ENCODE assay signal across 8 cellular contexts in genomic region chr12:49538740-49539403, GRCh38. TPM values are rescaled to one million over a fixed set of nuclear protein-coding genes. Genes with fewer than 3 reads are reported as not detected.
DNase-seq lines count a peak whose midpoint lies in the region; ATAC-seq and TF ChIP-seq lines count a peak whose summit lies in the region.

Gene KCNH3, plus strand, starts transcription at chr12:49539030. Its CDS starts 387 bp downstream, at chr12:49539417.

- ATAC-seq in GM19455 (IDR thresholded peaks at IDR 0.05; ENCODE audit: unreplicated experiment) (peak; percentile 51), omental fat pad (ENCODE audit: low FRiP score) (peak; percentile 66)

- DNase-seq in AG09319 (ENCODE audit: extremely low read depth, low read depth) (peak; percentile 14), LoVo (ENCODE audit: low spot score) (peak; percentile 80), SK-MEL-5 (ENCODE audit: low read depth, low spot score) (peak; percentile 60), germinal center (ENCODE audit: low spot score) (peak; percentile 89), omental fat pad (ENCODE audit: low spot score) (no peak), superior temporal gyrus (ENCODE audit: extremely low spot score) (peak; percentile 51)
- peak; percentile 86 for DNase-seq in activated naive CD4-positive, alpha-beta T cell treated with Interleukin-2 at 50 U/mL for 16 hours

- in situ Hi-C loops in SK-MEL-5 (cut with HindIII; ENCODE audit: low pct_unique_long_range_greater_than_20kb, low sequenced_read_pairs), result no loop called here

- TF ChIP-seq CTCF in AG09319 (IDR thresholded peaks at IDR 0.05; ENCODE audit: low read depth, low read length) (no peak), omental fat pad (IDR thresholded peaks at IDR 0.05) (no peak)

RNA-seq across cellular contexts. Expression of gene KCNH3, which starts in this region (rescaled TPM):
- total RNA-seq in SK-MEL-5 (2014; rRNA removed; shearing (Covaris generic)), result 0.66 and 0.90 TPM in 2 replicates
- 0.63 and 0.67 TPM in 2 replicates for polyA plus RNA-seq in SK-MEL-5 (2015; cell fraction: cytosol; rRNA removed)
- polyA plus RNA-seq in SK-MEL-5 (2015; cell fraction: nucleus; rRNA removed), result 0.91 and 2.1 TPM in 2 replicates
- 1 to 10 TPM in 1 of 4 donors, under 1 TPM in 3; 0.63 to 1.7 (median 0.79) TPM for total RNA-seq in omental fat pad
